ENCODE assay signal across 25 cellular contexts in the genomic region with DNA sequence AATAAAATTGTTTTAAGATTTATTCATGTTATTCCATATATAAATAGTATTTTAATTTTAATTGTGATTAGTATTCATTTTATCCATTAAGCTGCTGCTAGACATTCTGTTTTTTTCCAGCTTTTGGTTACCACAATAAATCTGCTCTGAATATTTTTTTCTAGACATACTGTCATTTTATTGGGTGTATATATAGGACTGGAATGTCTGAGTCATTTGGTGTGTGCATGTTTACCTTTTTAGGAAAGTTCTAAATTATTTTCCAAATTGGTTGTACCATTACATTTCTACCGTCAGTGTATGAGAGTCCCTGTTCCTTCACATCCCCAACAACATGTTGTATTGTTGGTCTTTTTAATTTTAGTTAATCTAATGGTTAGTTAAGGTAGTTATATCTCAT.
"Had no signal": no experiment of that assay in that cellular context is flagged by ENCODE, and none has a peak within 500 bp of the region (broad histone marks: within the 10 kb centered on the region; RNA-seq: fewer than 3 reads in every experiment).

No MANE protein-coding gene starts in this region.

- H3K4me2 ChIP-seq: neural progenitor cell had no signal

- ATAC-seq: naive thymus-derived CD4-positive, alpha-beta T cell; natural killer cell; pancreas; right cardiac atrium; right lobe of liver; stimulated activated effector memory CD8-positive, alpha-beta T cell treated with anti-CD3 and anti-CD28 coated beads, Interleukin-12 subunit alpha, Interleukin-12 subunit beta, amount 100 ng/mL, for 72 hours; stimulated activated naive B cell treated with anti-CD40 and anti-IgM and Interleukin-4, amounts not matched to agents 10 μg/mL and 1 μg/mL and 100 μg/mL, for 72 hours had no signal

- H3K9ac ChIP-seq: neural progenitor cell had no signal

- H3K27ac ChIP-seq: neural progenitor cell, neutrophil, pancreas, prostate gland, right lobe of liver, sigmoid colon, stomach, thoracic aorta, thyroid gland, tibial nerve, upper lobe of left lung, vagina had no signal

- DNase-seq: naive thymus-derived CD4-positive, alpha-beta T cell; natural killer cell; nucleus accumbens; pancreas; right cardiac atrium; right lobe of liver; sigmoid colon; small intestine; stimulated activated CD4-positive, alpha-beta T cell treated with anti-CD3 and anti-CD28 coated beads, Interleukin-15, amount 100 ng/mL, for 24 hours; stimulated activated CD4-positive, alpha-beta T cell treated with anti-CD3 and anti-CD28 coated beads, Interleukin-2, amount 100 ng/mL, for 24 hours; stimulated activated CD4-positive, alpha-beta T cell treated with anti-CD3 and anti-CD28 coated beads, Interleukin-2, amount 100 ng/mL, for 48 hours; stimulated activated CD4-positive, alpha-beta T cell treated with anti-CD3 and anti-CD28 coated beads, Interleukin-4, amount 100 ng/mL, for 24 hours; stimulated activated naive B cell treated with anti-CD40 and anti-IgM and Interleukin-4, amounts not matched to agents 10 μg/mL and 1 μg/mL and 100 μg/mL, for 72 hours; stimulated activated naive CD4-positive, alpha-beta T cell treated with Interleukin-2 at 50 U/mL for 16 hours; stomach; thyroid gland; trophoblast cell; upper lobe of left lung had no signal

- H3K36me3 ChIP-seq: neural progenitor cell, neutrophil, pancreas, prostate gland, right lobe of liver, sigmoid colon, stomach, thoracic aorta, thyroid gland, tibial nerve, upper lobe of left lung, vagina had no signal

- H3K4me3 ChIP-seq: neural progenitor cell, pancreas, prostate gland, right lobe of liver, sigmoid colon, stomach, thoracic aorta, thyroid gland, tibial nerve, upper lobe of left lung, vagina had no signal

- H3K4me1 ChIP-seq: neural progenitor cell, pancreas, prostate gland, right lobe of liver, sigmoid colon, stomach, thyroid gland, tibial nerve, upper lobe of left lung, vagina had no signal

- H3K27me3 ChIP-seq: neural progenitor cell, neutrophil, pancreas, right lobe of liver, sigmoid colon, stomach, thyroid gland, tibial nerve, upper lobe of left lung, vagina had no signal

- H3K9me3 ChIP-seq: neutrophil, pancreas, prostate gland, right lobe of liver, sigmoid colon, stomach, thoracic aorta, thyroid gland, tibial nerve, upper lobe of left lung, vagina had no signal
